In genomic region chr10:133230023-133230319, GRCh38 we compare ENCODE assay signal across 14 cellular contexts. TPM values are rescaled to one million over a fixed set of nuclear protein-coding genes. Genes with fewer than 3 reads are reported as not detected.
DNase-seq lines count a peak whose midpoint lies in the region; ATAC-seq and TF ChIP-seq lines count a peak whose summit lies in the region.
"Had no signal": no experiment of that assay in that cellular context is flagged by ENCODE, and none has a peak within 500 bp of the region (broad histone marks: within the 10 kb centered on the region; RNA-seq: fewer than 3 reads in every experiment).

Gene UTF1, plus strand, starts transcription at chr10:133230217. Its CDS starts 72 bp downstream, at chr10:133230289.

- H3K9me3 ChIP-seq in CD4-positive, alpha-beta memory T cell (ENCODE audit: control insufficient read depth in 1 of 2, low read length in 2 of 2), result no peaks in the 10 kb centered on the region
- H3K9me3 ChIP-seq: mucosa of descending colon had no signal

- no peaks in the 10 kb centered on the region for H3K36me3 Mint-ChIP-seq in CD4-positive, alpha-beta memory T cell
- H3K36me3 Mint-ChIP-seq in effector memory CD8-positive, alpha-beta T cell (ENCODE audit: insufficient read depth), result no peaks in the 10 kb centered on the region
- H3K36me3 Mint-ChIP-seq in neural crest cell (ENCODE audit: low read depth), result peaks cover 3% of the 10 kb centered on the region
- H3K36me3 Mint-ChIP-seq: CD4-positive, CD25-positive, alpha-beta regulatory T cell had no signal

- H3K9me3 Mint-ChIP-seq in CD4-positive, alpha-beta memory T cell, result no peaks in the 10 kb centered on the region
- H3K9me3 Mint-ChIP-seq in effector memory CD8-positive, alpha-beta T cell, result no peaks in the 10 kb centered on the region
- no peaks in the 10 kb centered on the region for H3K9me3 Mint-ChIP-seq in neural crest cell
- H3K9me3 Mint-ChIP-seq: CD4-positive, CD25-positive, alpha-beta regulatory T cell had no signal

- peaks cover 2 to 35% (median 22%) of the 10 kb centered on the region in 4 donors for H3K4me1 Mint-ChIP-seq in CD4-positive, alpha-beta memory T cell
- H3K4me1 Mint-ChIP-seq in effector memory CD8-positive, alpha-beta T cell (ENCODE audit: low read depth in 2 of 2), result peaks cover 5 to 16% of the 10 kb centered on the region in 2 donors
- peaks cover 10% of the 10 kb centered on the region for H3K4me1 Mint-ChIP-seq in neural crest cell

- H3K36me3 ChIP-seq in CD4-positive, alpha-beta memory T cell (ENCODE audit: insufficient read depth, low read length), result no peaks in the 10 kb centered on the region

- peak; percentile 10 for ATAC-seq in effector memory CD8-positive, alpha-beta T cell (replicated peaks)
- ATAC-seq in HG02678 (IDR thresholded peaks at IDR 0.05; ENCODE audit: unreplicated experiment) (no peak), HG02938 (IDR thresholded peaks at IDR 0.05; ENCODE audit: unreplicated experiment) (no peak)

- H3K4me3 Mint-ChIP-seq in CD4-positive, alpha-beta memory T cell, result peak within 1 kb of the TSS in 7 of 8 donors; percentile 57 to 84 (median 71)
- peak within 1 kb of the TSS; percentile 27 to 75 for H3K4me3 Mint-ChIP-seq in effector memory CD8-positive, alpha-beta T cell
- peak within 1 kb of the TSS; percentile 44 for H3K4me3 Mint-ChIP-seq in neural crest cell

- H3K4me1 ChIP-seq in CD4-positive, alpha-beta memory T cell (ENCODE audit: insufficient read depth, low read length), result peaks cover 14% of the 10 kb centered on the region

- H3K27ac Mint-ChIP-seq in CD4-positive, alpha-beta memory T cell, result no peak within 1 kb of the TSS
- H3K27ac Mint-ChIP-seq in effector memory CD8-positive, alpha-beta T cell, result no peak within 1 kb of the TSS
- no peak within 1 kb of the TSS for H3K27ac Mint-ChIP-seq in neural crest cell (ENCODE audit: unreplicated experiment)
- H3K27ac Mint-ChIP-seq: CD4-positive, CD25-positive, alpha-beta regulatory T cell had no signal

- H3K27ac ChIP-seq in CD4-positive, alpha-beta memory T cell (ENCODE audit: low read depth, low read length), result no peak within 1 kb of the TSS

- peaks cover 4% of the 10 kb centered on the region for H3K27me3 ChIP-seq in CD4-positive, alpha-beta memory T cell (ENCODE audit: insufficient read depth, low read length)

- DNase-seq in CD4-positive, alpha-beta memory T cell, result no peak
- DNase-seq in HEK293T (ENCODE audit: extremely low spot score), result peak; percentile 36
- no peak for DNase-seq in effector memory CD8-positive, alpha-beta T cell
- DNase-seq in neural crest cell (ENCODE audit: low read depth, low spot score), result no peak
- DNase-seq in activated gamma-delta T cell treated with Interleukin-2 at 50 U/mL for 16 hours, result no peak
- DNase-seq: activated CD4-positive, alpha-beta T cell treated with anti-CD3 and anti-CD28 coated beads, Interleukin-2, amount 50 U/mL, for 4 hours; activated naive CD4-positive, alpha-beta T cell treated with anti-CD3 and anti-CD28 coated beads, Interleukin-2, amount 50 U/mL, for 16 hours; GF-D8 had no signal

- intact Hi-C loops in CD4-positive, alpha-beta memory T cell (cut with micrococcal nuclease), result no loop called here

- no peak for TF ChIP-seq CTCF in neural crest cell (conservative IDR thresholded peaks at IDR 0.05)

- H3K4me3 ChIP-seq in CD4-positive, alpha-beta memory T cell (ENCODE audit: low read length in 2 of 2), result no peak within 1 kb of the TSS
- H3K4me3 ChIP-seq: mucosa of descending colon had no signal

- CTCF ChIA-PET in CD4-positive, alpha-beta memory T cell (lab: Charles Lee; ENCODE audit: partially characterized antibody), result no interaction called here
- CTCF ChIA-PET in HEK293T (lab: Yijun Ruan, JAX), result no interaction called here

- POLR2A ChIA-PET in CD4-positive, alpha-beta memory T cell (lab: Charles Lee; ENCODE audit: partially characterized antibody), result no interaction called here
- POLR2A ChIA-PET in HEK293T (lab: Yijun Ruan, JAX), result no interaction called here

- H3K27me3 Mint-ChIP-seq in CD4-positive, alpha-beta memory T cell, result peaks cover 38 to 54% of the 10 kb centered on the region in 2 donors
- peaks cover 58 to 90% of the 10 kb centered on the region in 2 donors for H3K27me3 Mint-ChIP-seq in effector memory CD8-positive, alpha-beta T cell
- peaks cover 90% of the 10 kb centered on the region for H3K27me3 Mint-ChIP-seq in neural crest cell (ENCODE audit: low read depth)

TF ChIP-seq in HEK293T, 16 proteins besides CTCF, POLR2A, EP300 and RAD21:
- no peak for TF ChIP-seq FOXA1 (IDR thresholded peaks at IDR 0.05)
- TF ChIP-seq L3MBTL2 (conservative IDR thresholded peaks at IDR 0.05), result no peak
- TF ChIP-seq BHLHE40 (IDR thresholded peaks at IDR 0.05; ENCODE audit: borderline replicate concordance), result no peak
- no peak for TF ChIP-seq CTBP1 (IDR thresholded peaks at IDR 0.05; ENCODE audit: borderline replicate concordance)

RNA-seq across cellular contexts. Expression of gene UTF1, which starts in this region (rescaled TPM):
- total RNA-seq in CD4-positive, alpha-beta memory T cell, result not detected
- not detected for polyA plus RNA-seq in CD4-positive, alpha-beta memory T cell
- total RNA-seq in neural crest cell, result not detected in 2 replicates
- total RNA-seq: CD4-positive, CD25-positive, alpha-beta regulatory T cell; mucosa of descending colon; NCI-H460; renal cortical epithelial cell had no signal
- polyA plus RNA-seq: CD4-positive, CD25-positive, alpha-beta regulatory T cell had no signal
